10 cellular contexts compared by ENCODE assay signal in the genomic region with DNA sequence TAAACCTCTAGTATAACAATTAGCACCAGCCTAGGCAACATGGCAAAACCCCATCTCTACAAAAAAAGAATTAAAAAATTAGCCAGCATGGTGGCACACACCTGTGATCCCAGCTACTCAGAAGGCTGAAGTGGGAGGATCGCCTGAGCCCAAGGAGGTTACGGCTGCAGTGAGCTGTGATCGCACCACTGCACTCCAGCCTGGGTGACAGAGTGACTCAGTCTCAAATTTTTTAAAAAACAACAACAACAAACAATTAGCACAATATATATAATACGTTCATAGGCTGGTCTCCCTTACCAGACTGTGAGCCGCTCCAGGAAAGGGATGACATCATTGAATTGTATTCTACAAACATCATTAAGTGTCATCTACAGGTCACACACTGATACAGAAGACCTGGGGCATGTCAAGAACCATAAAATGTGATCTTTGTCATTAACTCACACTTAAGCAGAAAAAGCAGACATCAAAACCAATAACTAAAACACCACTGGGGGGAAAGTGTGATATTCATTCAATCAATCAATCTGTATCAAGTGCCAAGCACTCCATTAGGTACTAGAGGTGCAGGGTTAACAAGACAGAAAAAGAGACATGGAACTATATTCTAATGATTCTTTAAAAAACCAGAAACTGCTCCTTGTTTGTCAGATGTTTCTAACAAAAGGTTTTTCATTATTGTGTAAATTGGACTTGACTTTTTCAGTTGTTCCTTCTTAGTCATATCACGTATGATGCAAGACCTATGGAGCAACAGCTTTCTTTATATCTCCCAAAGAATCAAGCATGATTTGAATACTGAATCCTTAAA. TPM values are rescaled to one million over a fixed set of nuclear protein-coding genes. Genes with fewer than 3 reads are reported as not detected.
A peak's percentile ranks its signal among the peaks of the same experiment; 100 is the strongest.
DNase-seq lines count a peak whose midpoint lies in the region; ATAC-seq and TF ChIP-seq lines count a peak whose summit lies in the region.
"Had no signal": no experiment of that assay in that cellular context is flagged by ENCODE, and none has a peak within 500 bp of the region (broad histone marks: within the 10 kb centered on the region; RNA-seq: fewer than 3 reads in every experiment).

No MANE protein-coding gene starts in this region.

- no peak for DNase-seq in activated T-cell treated with anti-CD3 and anti-CD28 coated beads, Interleukin-2, amount 50 U/mL, for 24 hours
- no peak for DNase-seq in activated T-cell treated with anti-CD3 and anti-CD28 coated beads for 4 hours
- DNase-seq in SK-N-SH = no peak
- DNase-seq in fibroblast of pulmonary artery (ENCODE audit: low read depth) = peak; percentile 86
- no peak for DNase-seq in upper lobe of left lung
- DNase-seq in stimulated activated CD8-positive, alpha-beta memory T cell treated with anti-CD3 and anti-CD28 coated beads, Interleukin-4, amount 100 ng/mL, for 48 hours = no peak
- DNase-seq in T1000 (lab: John Stamatoyannopoulos, UW) = no peak
- no peak for DNase-seq in activated effector memory CD4-positive, alpha-beta T cell treated with anti-CD3 and anti-CD28 coated beads, Interleukin-2, amount 50 U/mL, for 16 hours
- DNase-seq: central memory CD4-positive, alpha-beta T cell; T-helper 9 cell had no signal

- H3K9me3 ChIP-seq in SK-N-SH = no peaks in the 10 kb centered on the region
- no peaks in the 10 kb centered on the region for H3K9me3 ChIP-seq in upper lobe of left lung

- H3F3A ChIP-seq in SK-N-SH (replicated peaks; ENCODE audit: insufficient read depth) = peaks cover 6% of the 10 kb centered on the region

- no peak for TF ChIP-seq CTCF in SK-N-SH (IDR thresholded peaks at IDR 0.05)
- no peak for TF ChIP-seq CTCF in fibroblast of pulmonary artery (IDR thresholded peaks at IDR 0.05; ENCODE audit: low read length, missing control alignments)
- no peak for TF ChIP-seq CTCF in upper lobe of left lung (IDR thresholded peaks at IDR 0.05)

- H3K36me3 Mint-ChIP-seq in activated T-cell treated with anti-CD3 and anti-CD28 coated beads, Interleukin-2, amount 50 U/mL, for 24 hours (ENCODE audit: low read depth) = no peaks in the 10 kb centered on the region

- H3K4me3 ChIP-seq in SK-N-SH (ENCODE audit: low read depth in 2 of 2, low read length in 1 of 2) (no peak overlapping the region), fibroblast of pulmonary artery (replicated peaks; ENCODE audit: low read depth, low read length) (no peak overlapping the region), upper lobe of left lung (no peak overlapping the region)

- H3K27ac ChIP-seq in SK-N-SH (ENCODE audit: low read depth in 2 of 2, low read length in 1 of 2) (peak overlapping the region in 1 of 2 experiments; percentile 36; a peak in 2 of 4 replicates), upper lobe of left lung (peak overlapping the region; percentile 8 to 64 (median 44))

- H4K20me1 ChIP-seq in SK-N-SH (ENCODE audit: insufficient read depth) = no peaks in the 10 kb centered on the region

- no peaks in the 10 kb centered on the region for H3K9me3 Mint-ChIP-seq in activated T-cell treated with anti-CD3 and anti-CD28 coated beads, Interleukin-2, amount 50 U/mL, for 24 hours

- H3K27me3 ChIP-seq in SK-N-SH (ENCODE audit: insufficient read depth) (no peaks in the 10 kb centered on the region), upper lobe of left lung (no peaks in the 10 kb centered on the region)

- no peak overlapping the region; the same call in 1 of the 2 replicates for H2AFZ ChIP-seq in SK-N-SH (ENCODE audit: low read depth)

- TF ChIP-seq POLR2A in upper lobe of left lung (IDR thresholded peaks at IDR 0.05) = no peak

- peaks cover 0 to 13% of the 10 kb centered on the region in 2 experiments for H3K4me1 ChIP-seq in SK-N-SH (ENCODE audit: control insufficient read depth in 1 of 2, insufficient read depth in 2 of 2, low read depth in 1 of 2, low read length in 1 of 2)
- H3K4me1 ChIP-seq in upper lobe of left lung = peaks cover 37 to 51% (median 45%) of the 10 kb centered on the region in 4 donors

- H3K4me3 Mint-ChIP-seq in activated T-cell treated with anti-CD3 and anti-CD28 coated beads, Interleukin-2, amount 50 U/mL, for 24 hours = no peak overlapping the region

- no peaks in the 10 kb centered on the region for H3K27me3 Mint-ChIP-seq in activated T-cell treated with anti-CD3 and anti-CD28 coated beads, Interleukin-2, amount 50 U/mL, for 24 hours

- no peak overlapping the region for H3K9ac ChIP-seq in SK-N-SH

- peak overlapping the region; percentile 2 for H3K27ac Mint-ChIP-seq in activated T-cell treated with anti-CD3 and anti-CD28 coated beads, Interleukin-2, amount 50 U/mL, for 24 hours

- H3K4me1 Mint-ChIP-seq in activated T-cell treated with anti-CD3 and anti-CD28 coated beads, Interleukin-2, amount 50 U/mL, for 24 hours (ENCODE audit: low read depth) = peaks cover 46% of the 10 kb centered on the region

- no peaks in the 10 kb centered on the region for H3K9me2 ChIP-seq in SK-N-SH

- peak overlapping the region; percentile 28; the same call in 1 of the 2 replicates for H3K4me2 ChIP-seq in SK-N-SH

- TF ChIP-seq EP300 in SK-N-SH (IDR thresholded peaks at IDR 0.05; ENCODE audit: borderline replicate concordance in 1 of 2, low read depth in 1 of 2, low read length in 1 of 2) (no peak), upper lobe of left lung (IDR thresholded peaks at IDR 0.05) (no peak)

- peaks cover 44% of the 10 kb centered on the region for H3K79me2 ChIP-seq in SK-N-SH (ENCODE audit: insufficient read depth)

- TF ChIP-seq RAD21 in SK-N-SH (IDR thresholded peaks at IDR 0.05; ENCODE audit: low read length) = no peak

- H3K36me3 ChIP-seq in SK-N-SH (replicated peaks in 1 of 2; ENCODE audit: control insufficient read depth in 1 of 2, insufficient read depth in 2 of 2, low read length in 1 of 2) = no peaks in the 10 kb centered on the region
- H3K36me3 ChIP-seq in upper lobe of left lung = no peaks in the 10 kb centered on the region

- 71% methylated on average over 6 of the region's 6 CpGs for WGBS in SK-N-SH (ENCODE audit: low lambda C conversion rate)
- 66 to 69% methylated on average over 6 of the region's 6 CpGs for whole genome bisulfite sequencing in upper lobe of left lung, 2 donors

- peak in 1 of 2 donors; percentile 58 for ATAC-seq in upper lobe of left lung (ENCODE audit: low FRiP score in 2 of 2)

- CTCF ChIA-PET in SK-N-SH (lab: Yijun Ruan, JAX) = interaction anchor here (0.6 to 3.9 kb wide), 3 partner anchors 11 to 131 kb away, joined by 3 to 18 read pairs (median 9); a partner anchor contains a TSS

- POLR2A ChIA-PET in SK-N-SH (lab: Yijun Ruan, JAX) = no interaction called here

TF ChIP-seq in SK-N-SH, 30 proteins besides CTCF, POLR2A, EP300 and RAD21 (continues in another document):
- TF ChIP-seq, protein P1, sequence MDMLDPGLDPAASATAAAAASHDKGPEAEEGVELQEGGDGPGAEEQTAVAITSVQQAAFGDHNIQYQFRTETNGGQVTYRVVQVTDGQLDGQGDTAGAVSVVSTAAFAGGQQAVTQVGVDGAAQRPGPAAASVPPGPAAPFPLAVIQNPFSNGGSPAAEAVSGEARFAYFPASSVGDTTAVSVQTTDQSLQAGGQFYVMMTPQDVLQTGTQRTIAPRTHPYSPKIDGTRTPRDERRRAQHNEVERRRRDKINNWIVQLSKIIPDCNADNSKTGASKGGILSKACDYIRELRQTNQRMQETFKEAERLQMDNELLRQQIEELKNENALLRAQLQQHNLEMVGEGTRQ (IDR thresholded peaks at IDR 0.05; ENCODE audit: borderline replicate concordance, low read depth, low read length) = no peak
- no peak for TF ChIP-seq CHD2 (IDR thresholded peaks at IDR 0.05; ENCODE audit: low read length, partially characterized antibody)
- no peak for TF ChIP-seq NRF1 (IDR thresholded peaks at IDR 0.05; ENCODE audit: low read depth, low read length)
- TF ChIP-seq, protein P2, sequence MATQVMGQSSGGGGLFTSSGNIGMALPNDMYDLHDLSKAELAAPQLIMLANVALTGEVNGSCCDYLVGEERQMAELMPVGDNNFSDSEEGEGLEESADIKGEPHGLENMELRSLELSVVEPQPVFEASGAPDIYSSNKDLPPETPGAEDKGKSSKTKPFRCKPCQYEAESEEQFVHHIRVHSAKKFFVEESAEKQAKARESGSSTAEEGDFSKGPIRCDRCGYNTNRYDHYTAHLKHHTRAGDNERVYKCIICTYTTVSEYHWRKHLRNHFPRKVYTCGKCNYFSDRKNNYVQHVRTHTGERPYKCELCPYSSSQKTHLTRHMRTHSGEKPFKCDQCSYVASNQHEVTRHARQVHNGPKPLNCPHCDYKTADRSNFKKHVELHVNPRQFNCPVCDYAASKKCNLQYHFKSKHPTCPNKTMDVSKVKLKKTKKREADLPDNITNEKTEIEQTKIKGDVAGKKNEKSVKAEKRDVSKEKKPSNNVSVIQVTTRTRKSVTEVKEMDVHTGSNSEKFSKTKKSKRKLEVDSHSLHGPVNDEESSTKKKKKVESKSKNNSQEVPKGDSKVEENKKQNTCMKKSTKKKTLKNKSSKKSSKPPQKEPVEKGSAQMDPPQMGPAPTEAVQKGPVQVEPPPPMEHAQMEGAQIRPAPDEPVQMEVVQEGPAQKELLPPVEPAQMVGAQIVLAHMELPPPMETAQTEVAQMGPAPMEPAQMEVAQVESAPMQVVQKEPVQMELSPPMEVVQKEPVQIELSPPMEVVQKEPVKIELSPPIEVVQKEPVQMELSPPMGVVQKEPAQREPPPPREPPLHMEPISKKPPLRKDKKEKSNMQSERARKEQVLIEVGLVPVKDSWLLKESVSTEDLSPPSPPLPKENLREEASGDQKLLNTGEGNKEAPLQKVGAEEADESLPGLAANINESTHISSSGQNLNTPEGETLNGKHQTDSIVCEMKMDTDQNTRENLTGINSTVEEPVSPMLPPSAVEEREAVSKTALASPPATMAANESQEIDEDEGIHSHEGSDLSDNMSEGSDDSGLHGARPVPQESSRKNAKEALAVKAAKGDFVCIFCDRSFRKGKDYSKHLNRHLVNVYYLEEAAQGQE (IDR thresholded peaks at IDR 0.05; ENCODE audit: low read depth, low read length) = no peak
- TF ChIP-seq SMC3 (IDR thresholded peaks at IDR 0.05; ENCODE audit: low read depth, low read length) = no peak
- TF ChIP-seq, protein P3, sequence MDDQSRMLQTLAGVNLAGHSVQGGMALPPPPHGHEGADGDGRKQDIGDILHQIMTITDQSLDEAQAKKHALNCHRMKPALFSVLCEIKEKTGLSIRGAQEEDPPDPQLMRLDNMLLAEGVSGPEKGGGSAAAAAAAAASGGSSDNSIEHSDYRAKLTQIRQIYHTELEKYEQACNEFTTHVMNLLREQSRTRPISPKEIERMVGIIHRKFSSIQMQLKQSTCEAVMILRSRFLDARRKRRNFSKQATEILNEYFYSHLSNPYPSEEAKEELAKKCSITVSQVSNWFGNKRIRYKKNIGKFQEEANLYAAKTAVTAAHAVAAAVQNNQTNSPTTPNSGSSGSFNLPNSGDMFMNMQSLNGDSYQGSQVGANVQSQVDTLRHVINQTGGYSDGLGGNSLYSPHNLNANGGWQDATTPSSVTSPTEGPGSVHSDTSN (IDR thresholded peaks at IDR 0.05) = peak; percentile 53; the same call in 1 of the 2 replicates

RNA-seq across cellular contexts. Expression of a gene that starts 17.8 kb away (rescaled TPM):
- polyA plus RNA-seq in SK-N-SH (2012; rRNA removed) = 1.4 TPM in 2 replicates
- 1.7 and 1.8 TPM in 2 replicates for polyA plus RNA-seq in SK-N-SH (2012; cell fraction: cytosol; rRNA removed)
- polyA plus RNA-seq in SK-N-SH (2012; cell fraction: nucleus; rRNA removed) = 1.1 and 1.9 TPM in 2 replicates
- 10 to 100 TPM; 26.4 to 45.1 (median 41.8) TPM for total RNA-seq in upper lobe of left lung

RNA-seq across cellular contexts. Expression of a gene that starts 48.0 kb away (rescaled TPM):
- polyA plus RNA-seq in SK-N-SH (2012; rRNA removed) = 10.8 and 13.1 TPM in 2 replicates
- polyA plus RNA-seq in SK-N-SH (2012; cell fraction: cytosol; rRNA removed) = 14.9 and 15.5 TPM in 2 replicates
- polyA plus RNA-seq in SK-N-SH (2012; cell fraction: nucleus; rRNA removed) = 4.2 and 5.7 TPM in 2 replicates
- 10 to 100 TPM in 3 of 6 donors, 1 to 10 TPM in 3; 6.7 to 11.7 (median 9.7) TPM for total RNA-seq in upper lobe of left lung
